In genomic region chr11:1310772-1311468, GRCh38 we compare ENCODE assay signal across 8 cellular contexts. TPM values are rescaled to one million over a fixed set of nuclear protein-coding genes. Genes with fewer than 3 reads are reported as not detected.
DNase-seq lines count a peak whose midpoint lies in the region; ATAC-seq and TF ChIP-seq lines count a peak whose summit lies in the region.

No MANE protein-coding gene starts in this region.

- H2BK15ac ChIP-seq in mesenchymal stem cell (ENCODE audit: low read depth, poor library complexity, severe bottlenecking): no peak overlapping the region

- ATAC-seq in omental fat pad (ENCODE audit: low FRiP score) (no peak), GM18519 (IDR thresholded peaks at IDR 0.05; ENCODE audit: low FRiP score, unreplicated experiment) (no peak), GM21390 (IDR thresholded peaks at IDR 0.05; ENCODE audit: unreplicated experiment) (no peak)

- H3K14ac ChIP-seq in mesenchymal stem cell (ENCODE audit: low read length in 2 of 2): no peak overlapping the region

- H3K9ac ChIP-seq in SK-N-MC (ENCODE audit: insufficient read length) (peak overlapping the region; percentile 94), mammary epithelial cell (ENCODE audit: insufficient read depth, low read length) (no peak overlapping the region), mesenchymal stem cell (ENCODE audit: low read length) (no peak overlapping the region)

- no peak overlapping the region for H2BK120ac ChIP-seq in mesenchymal stem cell (ENCODE audit: low read depth, low read length)

- H3K4me3 ChIP-seq in SK-N-MC (peak overlapping the region; percentile 93), mammary epithelial cell (replicated peaks in 1 of 3; ENCODE audit: insufficient read depth in 1 of 3, low read depth in 2 of 3, low read length in 3 of 3) (peak overlapping the region in 2 of 3 experiments; percentile 58 to 64), spleen (peak overlapping the region in 6 of 8 donors; percentile 78 to 91 (median 80)), mesenchymal stem cell (ENCODE audit: insufficient read depth in 1 of 2, low read depth in 1 of 2, low read length in 2 of 2) (peak overlapping the region in 1 of 2 experiments; percentile 82)

- TF ChIP-seq CTCF in GM12873 (IDR thresholded peaks at IDR 0.05; ENCODE audit: insufficient read depth, low read depth, low read length, missing control alignments) (peak; percentile 7), mammary epithelial cell (conservative IDR thresholded peaks at IDR 0.05 in 1 of 2, IDR thresholded peaks at IDR 0.05 in 1 of 2; ENCODE audit: extremely low read depth in 1 of 2, insufficient read depth in 1 of 2, low read depth in 1 of 2, low read length in 2 of 2) (no peak), spleen (IDR thresholded peaks at IDR 0.05 in 8 of 11, conservative IDR thresholded peaks at IDR 0.05 in 3 of 11) (peak in 6 of 11 experiments; percentile 21 to 33 (median 24)), omental fat pad (IDR thresholded peaks at IDR 0.05) (no peak)

- H2AFZ ChIP-seq in mammary epithelial cell (ENCODE audit: low read depth, low read length) (peak overlapping the region; percentile 98), mesenchymal stem cell (ENCODE audit: low read depth, low read length) (no peak overlapping the region)

- no TSS peak for BruUV-seq in mammary epithelial cell (replicated peaks; lab: Mats Ljungman, UMichigan)

- H3K36me3 ChIP-seq in SK-N-MC (ENCODE audit: insufficient read depth, low read length) (no peaks in the 10 kb centered on the region), mammary epithelial cell (ENCODE audit: insufficient read depth, low read length) (no peaks in the 10 kb centered on the region), spleen (peaks cover 0 to 13% (median under 1%) of the 10 kb centered on the region in 6 donors), mesenchymal stem cell (ENCODE audit: control insufficient read depth in 1 of 2, insufficient read depth in 2 of 2, low read depth in 1 of 2, low read length in 2 of 2) (peaks cover 10 to 19% of the 10 kb centered on the region in 2 experiments)

- H3K27me3 ChIP-seq in mammary epithelial cell (ENCODE audit: insufficient read depth, low read length) (no peaks in the 10 kb centered on the region), spleen (replicated peaks in 1 of 7) (no peaks in the 10 kb centered on the region), mesenchymal stem cell (ENCODE audit: control insufficient read depth in 1 of 2, insufficient read depth in 1 of 2, low read length in 2 of 2) (no peaks in the 10 kb centered on the region)

- H3K27ac ChIP-seq in SK-N-MC: no peak overlapping the region
- H3K27ac ChIP-seq in mammary epithelial cell (ENCODE audit: insufficient read depth, low read depth, low read length): no peak overlapping the region
- peak overlapping the region; percentile 94 to 98 (median 96) for H3K27ac ChIP-seq in spleen
- no peak overlapping the region for H3K27ac ChIP-seq in mesenchymal stem cell (ENCODE audit: low read length, poor library complexity, severe bottlenecking)

- no peak overlapping the region for H3K18ac ChIP-seq in mesenchymal stem cell (ENCODE audit: low read depth in 1 of 2, low read length in 2 of 2)

- no peak overlapping the region for H2BK5ac ChIP-seq in mesenchymal stem cell (ENCODE audit: low read depth, low read length, poor library complexity, severe bottlenecking)

- H3K79me1 ChIP-seq in mesenchymal stem cell (replicated peaks; ENCODE audit: low read length, poor library complexity, severe bottlenecking): peaks cover 7% of the 10 kb centered on the region

- no peaks in the 10 kb centered on the region for H3K9me3 ChIP-seq in SK-N-MC (ENCODE audit: low read depth, low read length)
- H3K9me3 ChIP-seq in mammary epithelial cell (replicated peaks; ENCODE audit: insufficient read depth, low read length): peaks cover 8% of the 10 kb centered on the region
- H3K9me3 ChIP-seq in spleen: peaks cover 0 to 16% (median 10%) of the 10 kb centered on the region in 8 donors
- H3K9me3 ChIP-seq in mesenchymal stem cell (ENCODE audit: control insufficient read depth, low read length): peaks cover 22% of the 10 kb centered on the region

- no peak overlapping the region for H4K91ac ChIP-seq in mesenchymal stem cell (ENCODE audit: low read length)

- CTCF ChIA-PET in mammary epithelial cell (lab: Charles Lee; ENCODE audit: low non-redundant PET): no interaction called here

- no peak overlapping the region for H2BK12ac ChIP-seq in mesenchymal stem cell (ENCODE audit: low read length in 2 of 2)

- WGBS in mammary epithelial cell (ENCODE audit: low coverage, missing lambda C conversion rate): 90% methylated on average over 15 of the region's 15 CpGs
- 30 to 52% (median 41%) methylated on average over 15 of the region's 15 CpGs for WGBS in spleen, 5 donors
- WGBS in mesenchymal stem cell: 85% methylated on average over 13 of the region's 15 CpGs

- no peak overlapping the region for H2AK5ac ChIP-seq in mesenchymal stem cell (ENCODE audit: low read length, severe bottlenecking)

- H4K20me1 ChIP-seq in mammary epithelial cell (ENCODE audit: insufficient read depth, low read length): no peaks in the 10 kb centered on the region

- intact Hi-C loops in mammary epithelial cell (cut with micrococcal nuclease) (no loop called here), spleen (cut with DNase I; ENCODE audit: low total_unique reads) (loop anchor here (5.0 kb wide), 1 partner anchor 71 kb away; no protein-coding TSS in a partner anchor)

- dilution Hi-C loops in mammary epithelial cell (cut with HindIII; ENCODE audit: low sequenced_read_pairs): no loop called here

- H3K4me2 ChIP-seq in mammary epithelial cell (ENCODE audit: insufficient read depth, low read depth, low read length): peak overlapping the region; percentile 98
- H3K4me2 ChIP-seq in mesenchymal stem cell (ENCODE audit: low read length, poor library complexity, severe bottlenecking): no peak overlapping the region

- peaks cover 34% of the 10 kb centered on the region for H3K4me1 ChIP-seq in mammary epithelial cell (ENCODE audit: insufficient read depth, low read length)
- H3K4me1 ChIP-seq in spleen: peaks cover 32 to 53% (median 48%) of the 10 kb centered on the region in 6 donors
- peaks cover 34% of the 10 kb centered on the region for H3K4me1 ChIP-seq in mesenchymal stem cell (ENCODE audit: control insufficient read depth, insufficient read depth, low read depth, low read length)

- no peak for TF ChIP-seq POLR2A in spleen (IDR thresholded peaks at IDR 0.05)

- H3K23ac ChIP-seq in mesenchymal stem cell (ENCODE audit: low read length in 2 of 2): no peak overlapping the region

- in situ Hi-C loops in mammary epithelial cell (cut with MboI; ENCODE audit: low sequenced_read_pairs in 2 of 2): no loop called here

- no peak for DNase-seq in SK-N-MC (ENCODE audit: low read depth, low spot score)
- no peak for DNase-seq in mammary epithelial cell
- peak; percentile 89 for DNase-seq in spleen
- DNase-seq in omental fat pad (ENCODE audit: low spot score): no peak
- DNase-seq in mesenchymal stem cell: no peak

- no peak overlapping the region for H4K8ac ChIP-seq in mesenchymal stem cell (ENCODE audit: low read length)

- H3K79me2 ChIP-seq in mammary epithelial cell (ENCODE audit: insufficient read depth, low read length): peaks cover 35% of the 10 kb centered on the region

- H3K4ac ChIP-seq in mesenchymal stem cell (ENCODE audit: low read depth in 1 of 2, low read length in 2 of 2): no peak overlapping the region

RNA-seq across cellular contexts. Expression of gene TOLLIP, which starts 1.5 kb away (rescaled TPM):
- total RNA-seq in mammary epithelial cell (10 to 100 TPM; 49.3 to 78.4 TPM), spleen (10 to 100 TPM; 44.3 to 67.4 (median 59.8) TPM), omental fat pad (10 to 100 TPM; 33.6 to 52.8 (median 39.9) TPM)
- polyA plus RNA-seq in mammary epithelial cell (74.8 TPM), spleen (10 to 100 TPM; 16.1 to 35.8 (median 18.7) TPM)
- polyA minus RNA-seq in mammary epithelial cell: 36.3 TPM
- 28.5 TPM for polyA plus RNA-seq in mesenchymal stem cell (2013, experiment 1 of 2)
- 29.7 TPM for polyA plus RNA-seq in mesenchymal stem cell (2013, experiment 2 of 2)

Comparison
In these comparisons a context has a peak if more than half of its experiments do, and no peak if none do; other contexts are left out.
1. CTCF ChIP-seq: peak in GM12873 (single experiment) and spleen (6 of 11); none in mammary epithelial cell (0 of 2) and omental fat pad (0 of 3).
2. H3K27ac ChIP-seq: peak in spleen (8 of 8); none in SK-N-MC (single experiment), mammary epithelial cell (single experiment) and mesenchymal stem cell (single experiment).